ENCODE assay signal across 12 cellular contexts in genomic region chr18:46051731-46052461, GRCh38. TPM values are rescaled to one million over a fixed set of nuclear protein-coding genes. Genes with fewer than 3 reads are reported as not detected.
DNase-seq lines count a peak whose midpoint lies in the region; ATAC-seq and TF ChIP-seq lines count a peak whose summit lies in the region.
"Had no signal": no experiment of that assay in that cellular context is flagged by ENCODE, and none has a peak within 500 bp of the region (broad histone marks: within the 10 kb centered on the region; RNA-seq: fewer than 3 reads in every experiment).

No MANE protein-coding gene starts in this region.

- peak; percentile 63 for ATAC-seq in foreskin keratinocyte
- no peak for ATAC-seq in GM19023 (IDR thresholded peaks at IDR 0.05; ENCODE audit: unreplicated experiment)
- ATAC-seq in GM21528 (IDR thresholded peaks at IDR 0.05; ENCODE audit: low FRiP score, unreplicated experiment), result no peak

- peaks cover 2% of the 10 kb centered on the region for H4K20me1 ChIP-seq in osteoblast (ENCODE audit: insufficient read depth, low read length)

- no peak overlapping the region for H3K27ac ChIP-seq in foreskin keratinocyte
- H3K27ac ChIP-seq in osteoblast (ENCODE audit: low read depth, low read length), result peak overlapping the region; percentile 21
- H3K27ac ChIP-seq in mesendoderm (ENCODE audit: low read depth, low read length), result no peak overlapping the region
- H3K27ac ChIP-seq: ovary had no signal

- no peak overlapping the region for H3K23ac ChIP-seq in mesendoderm (ENCODE audit: low read length)

- H3K79me2 ChIP-seq in osteoblast (ENCODE audit: insufficient read depth, low read length) (peaks cover 11% of the 10 kb centered on the region), mesendoderm (ENCODE audit: control insufficient read depth, insufficient read depth, low read length) (no peaks in the 10 kb centered on the region)

- no peak overlapping the region for H2BK120ac ChIP-seq in mesendoderm (ENCODE audit: low read depth, low read length)

- H2BK15ac ChIP-seq in mesendoderm (replicated peaks; ENCODE audit: low read depth), result no peak overlapping the region

- no peak overlapping the region for H2AK5ac ChIP-seq in mesendoderm (ENCODE audit: low read length)

- H3K4ac ChIP-seq in mesendoderm (ENCODE audit: low read depth, low read length), result no peak overlapping the region

- no peaks in the 10 kb centered on the region for H3K79me1 ChIP-seq in mesendoderm (ENCODE audit: low read length)

- H3K27me3 ChIP-seq in foreskin keratinocyte (no peaks in the 10 kb centered on the region), osteoblast (ENCODE audit: insufficient read depth, low read length) (no peaks in the 10 kb centered on the region), mesendoderm (ENCODE audit: insufficient read depth, low read length, poor library complexity) (no peaks in the 10 kb centered on the region)
- H3K27me3 ChIP-seq: ovary had no signal

- TF ChIP-seq CTCF in foreskin keratinocyte (conservative IDR thresholded peaks at IDR 0.05) (no peak), osteoblast (IDR thresholded peaks at IDR 0.05; ENCODE audit: extremely low read depth, low read depth, low read length) (no peak)

- H3K36me3 ChIP-seq in osteoblast (ENCODE audit: insufficient read depth, low read length), result no peaks in the 10 kb centered on the region
- no peaks in the 10 kb centered on the region for H3K36me3 ChIP-seq in mesendoderm (ENCODE audit: control insufficient read depth, insufficient read depth, low read length)
- H3K36me3 ChIP-seq: ovary had no signal

- H2BK5ac ChIP-seq in mesendoderm (ENCODE audit: low read length), result no peak overlapping the region

- no peaks in the 10 kb centered on the region for H3K9me3 ChIP-seq in osteoblast (ENCODE audit: low read depth, low read length)
- H3K9me3 ChIP-seq: ovary had no signal

- DNase-seq in CMK (ENCODE audit: low read depth) (peak; percentile 18), SW480 (ENCODE audit: low spot score) (peak; percentile 90), foreskin keratinocyte (peak; percentile 63 to 70), osteoblast (ENCODE audit: insufficient read length, low spot score, missing footprints) (peak; percentile 61), mesendoderm (no peak), NCI-H146 (lab: John Stamatoyannopoulos, UW) (no peak)
- DNase-seq: activated CD8-positive, alpha-beta memory T cell treated with anti-CD3 and anti-CD28 coated beads, Interleukin-2, amount 50 U/mL, for 48 hours; CD4-positive, alpha-beta memory T cell; NCI-H774; ovary had no signal

- no peak overlapping the region for H3K56ac ChIP-seq in mesendoderm (ENCODE audit: low read length)

- H2AFZ ChIP-seq in osteoblast (ENCODE audit: low read length), result peak overlapping the region; percentile 34

- no peak overlapping the region for H3K18ac ChIP-seq in mesendoderm (ENCODE audit: low read length)

- H4K5ac ChIP-seq in mesendoderm (ENCODE audit: low read length), result no peak overlapping the region

- H3K4me2 ChIP-seq in osteoblast (ENCODE audit: insufficient read depth, low read length), result peak overlapping the region; percentile 49
- no peak overlapping the region for H3K4me2 ChIP-seq in mesendoderm (ENCODE audit: low read length)

- no peak overlapping the region for H3K9ac ChIP-seq in mesendoderm (ENCODE audit: low read length)

- WGBS in mesendoderm (ENCODE audit: extremely low coverage, insufficient coverage, low lambda C conversion rate), result no CpG with 5 or more reads among the region's 6 CpGs

- H3K4me3 ChIP-seq in osteoblast (ENCODE audit: insufficient read depth, low read length) (no peak overlapping the region), mesendoderm (ENCODE audit: low read length) (no peak overlapping the region)
- H3K4me3 ChIP-seq: ovary had no signal

- H3K4me1 ChIP-seq in foreskin keratinocyte (peaks cover 11% of the 10 kb centered on the region), osteoblast (ENCODE audit: insufficient read depth, low read length) (peaks cover 27% of the 10 kb centered on the region), mesendoderm (ENCODE audit: control insufficient read depth, low read depth, low read length) (no peaks in the 10 kb centered on the region)

- no peak overlapping the region for H4K8ac ChIP-seq in mesendoderm (ENCODE audit: low read depth, low read length)

RNA-seq across cellular contexts. Expression of gene PSTPIP2, which starts 20.2 kb away (rescaled TPM):
- total RNA-seq in foreskin keratinocyte (26.5 and 31.4 TPM in 2 replicates), osteoblast (5.8 and 6.8 TPM in 2 replicates)
- 13.3 and 17.4 TPM in 2 replicates for polyA plus RNA-seq in foreskin keratinocyte
- polyA plus RNA-seq in mesendoderm (2013, experiment 1 of 2), result 1.7 TPM
- 1.9 TPM for polyA plus RNA-seq in mesendoderm (2013, experiment 2 of 2)

RNA-seq across cellular contexts. Expression of gene ATP5F1A, which starts 46.2 kb away (rescaled TPM):
- total RNA-seq in foreskin keratinocyte (465 and 470 TPM in 2 replicates), osteoblast (511 and 578 TPM in 2 replicates)
- 350 and 392 TPM in 2 replicates for polyA plus RNA-seq in foreskin keratinocyte
- polyA plus RNA-seq in mesendoderm (2013, experiment 1 of 2), result 381 TPM
- polyA plus RNA-seq in mesendoderm (2013, experiment 2 of 2), result 380 TPM

RNA-seq across cellular contexts. Expression of gene HAUS1, which starts 52.3 kb away (rescaled TPM):
- total RNA-seq in foreskin keratinocyte (51.6 and 52.3 TPM in 2 replicates), osteoblast (31.8 and 40.9 TPM in 2 replicates)
- 54.8 and 58.7 TPM in 2 replicates for polyA plus RNA-seq in foreskin keratinocyte
- 148 TPM for polyA plus RNA-seq in mesendoderm (2013, experiment 1 of 2)
- polyA plus RNA-seq in mesendoderm (2013, experiment 2 of 2), result 213 TPM

Comparison
In these comparisons a context has a peak if more than half of its experiments do, and no peak if none do; other contexts are left out.
1. DNase-seq: peak in CMK (single experiment), SW480 (single experiment), foreskin keratinocyte (2 of 2) and osteoblast (single experiment); none in mesendoderm (single experiment) and NCI-H146 (single experiment).